Comparison of ENCODE assay signal across 8 cellular contexts in the genomic region with DNA sequence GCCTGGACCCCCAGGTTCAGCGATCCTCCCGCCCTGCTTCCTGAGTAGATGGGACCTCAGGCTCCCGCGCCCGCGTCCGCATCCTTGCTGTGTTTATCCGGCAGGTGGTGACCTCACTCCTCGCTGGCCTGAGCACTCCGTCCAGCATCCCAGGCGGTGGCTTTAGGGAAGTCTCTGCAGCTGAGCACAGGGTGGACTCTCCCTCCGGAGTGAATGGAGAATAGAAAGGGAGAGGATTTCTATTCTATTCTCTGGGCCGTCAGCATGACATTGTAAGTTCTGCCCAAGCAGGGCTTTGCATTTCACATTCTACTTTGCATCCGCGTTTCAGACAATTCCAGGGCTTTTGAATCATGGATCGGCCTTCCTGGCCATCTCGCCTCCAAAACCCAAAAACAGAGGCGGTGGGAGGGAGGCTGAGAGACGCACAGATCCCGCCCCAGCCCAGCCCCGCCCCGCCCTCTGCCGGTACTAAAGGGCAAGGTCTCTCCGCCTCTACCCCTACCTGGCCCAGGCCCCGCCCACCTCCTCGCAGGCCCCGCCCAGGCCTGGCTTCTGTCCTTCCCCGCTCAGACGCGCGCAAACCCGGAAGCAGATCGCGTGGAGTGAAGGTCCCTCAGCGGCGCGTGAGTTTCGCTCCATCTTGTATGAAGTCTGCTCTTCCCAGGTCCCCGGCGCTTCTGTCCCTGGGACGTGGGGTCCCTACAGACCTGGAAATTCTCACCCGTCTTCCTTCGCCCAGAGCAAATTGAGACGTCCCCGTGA. TPM values are rescaled to one million over a fixed set of nuclear protein-coding genes. Genes with fewer than 3 reads are reported as not detected.
DNase-seq lines count a peak whose midpoint lies in the region; ATAC-seq and TF ChIP-seq lines count a peak whose summit lies in the region.

A gene (plus strand): TSS at position 572 of the 765 bp plus-strand sequence. CDS start 6,577 bp downstream, outside the sequence.

- DNase-seq in AG08395 (ENCODE audit: low spot score) (peak; percentile 83), NCI-H345 (lab: John Stamatoyannopoulos, UW) (peak; percentile 90), choroid plexus epithelial cell (ENCODE audit: low read depth) (peak; percentile 76), left kidney (ENCODE audit: low read depth, low spot score) (peak; percentile 96)
- DNase-seq in activated CD4-positive, alpha-beta T cell treated with anti-CD3 and anti-CD28 coated beads for 36 hours: peak; percentile 98
- DNase-seq in stimulated activated CD4-positive, alpha-beta T cell treated with anti-CD3 and anti-CD28 coated beads, Interleukin-1b, Interleukin-23, amount 100 ng/mL, for 48 hours: peak; percentile 94

- H3K4me1 Mint-ChIP-seq in activated CD4-positive, alpha-beta T cell treated with anti-CD3 and anti-CD28 coated beads for 36 hours: peaks cover 26% of the 10 kb centered on the region

- peak within 1 kb of the TSS; percentile 95 for H3K27ac Mint-ChIP-seq in activated CD4-positive, alpha-beta T cell treated with anti-CD3 and anti-CD28 coated beads for 36 hours

- H3K4me3 ChIP-seq in choroid plexus epithelial cell (ENCODE audit: low read depth, low read length): peak within 1 kb of the TSS; percentile 74

- CTCF ChIA-PET in activated CD4-positive, alpha-beta T cell treated with anti-CD3 and anti-CD28 coated beads for 36 hours (lab: Charles Lee): no interaction called here

- H3K36me3 Mint-ChIP-seq in activated CD4-positive, alpha-beta T cell treated with anti-CD3 and anti-CD28 coated beads for 36 hours (ENCODE audit: low read depth): peaks cover 19% of the 10 kb centered on the region

- no peaks in the 10 kb centered on the region for H3K27me3 Mint-ChIP-seq in activated CD4-positive, alpha-beta T cell treated with anti-CD3 and anti-CD28 coated beads for 36 hours

- POLR2A ChIA-PET in activated CD4-positive, alpha-beta T cell treated with anti-CD3 and anti-CD28 coated beads for 36 hours (lab: Charles Lee): no interaction called here

- ATAC-seq in GM18873 (IDR thresholded peaks at IDR 0.05; ENCODE audit: low FRiP score, unreplicated experiment) (peak; percentile 73), HG03135 (IDR thresholded peaks at IDR 0.05; ENCODE audit: unreplicated experiment) (peak; percentile 99)
- peak; percentile 100 for ATAC-seq in activated CD4-positive, alpha-beta T cell treated with anti-CD3 and anti-CD28 coated beads for 36 hours

- TF ChIP-seq CTCF in choroid plexus epithelial cell (conservative IDR thresholded peaks at IDR 0.05; ENCODE audit: low read depth, low read length): peak; percentile 27

- intact Hi-C loops in activated CD4-positive, alpha-beta T cell treated with anti-CD3 and anti-CD28 coated beads for 36 hours (cut with DNase I, micrococcal nuclease): loop anchor here (1.0 to 5.0 kb wide), 15 partner anchors 30 to 1225 kb away; a partner anchor contains a TSS

- peaks cover 4% of the 10 kb centered on the region for H3K9me3 Mint-ChIP-seq in activated CD4-positive, alpha-beta T cell treated with anti-CD3 and anti-CD28 coated beads for 36 hours (ENCODE audit: low read depth)

- H3K4me3 Mint-ChIP-seq in activated CD4-positive, alpha-beta T cell treated with anti-CD3 and anti-CD28 coated beads for 36 hours: peak within 1 kb of the TSS; percentile 93

RNA-seq across cellular contexts. Expression of the gene that starts here (rescaled TPM):
- total RNA-seq in activated CD4-positive, alpha-beta T cell treated with anti-CD3 and anti-CD28 coated beads for 36 hours: 10 to 100 TPM; 21.5 to 27.8 TPM

Comparison
In these comparisons a context has a peak if more than half of its experiments do, and no peak if none do; other contexts are left out.
1. Peak in every context shown above with its lines: DNase-seq, ATAC-seq and H3K4me3 ChIP-seq.